14 cellular contexts compared by ENCODE assay signal in the genomic region with DNA sequence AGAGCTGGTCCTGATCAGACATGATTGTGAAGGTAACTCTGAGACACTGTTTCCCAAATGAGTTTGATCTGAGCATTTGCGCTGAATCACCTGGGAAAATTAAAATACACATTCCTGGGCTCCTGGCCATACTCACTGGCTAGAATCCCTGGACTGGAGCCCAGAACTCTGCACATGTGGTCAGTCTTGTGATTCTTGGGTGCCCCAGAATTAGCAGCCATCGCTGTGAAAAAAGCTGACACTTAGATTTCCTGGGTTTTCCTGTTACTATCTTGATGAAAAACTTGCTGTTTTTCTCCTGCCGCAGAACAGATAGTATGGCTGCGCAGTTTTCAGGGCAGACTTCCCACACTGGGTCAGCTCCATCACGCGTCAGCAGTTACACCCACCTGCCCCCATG. TPM values are rescaled to one million over a fixed set of nuclear protein-coding genes. Genes with fewer than 3 reads are reported as not detected.
DNase-seq lines count a peak whose midpoint lies in the region; FAIRE-seq and TF ChIP-seq lines count a peak whose summit lies in the region.
"Had no signal": no experiment of that assay in that cellular context is flagged by ENCODE, and none has a peak within 500 bp of the region (broad histone marks: within the 10 kb centered on the region; RNA-seq: fewer than 3 reads in every experiment).

No MANE protein-coding gene starts in this region.

- peak overlapping the region in 1 of 2 donors; percentile 67 for H3K9ac ChIP-seq in kidney (ENCODE audit: low read length in 2 of 2)

- H3K9me3 Mint-ChIP-seq in MCF 10A (ENCODE audit: unreplicated experiment): no peaks in the 10 kb centered on the region

- peak overlapping the region; percentile 25 for H3K4me3 Mint-ChIP-seq in MCF 10A (ENCODE audit: unreplicated experiment)

- no peaks in the 10 kb centered on the region for H3K9me3 ChIP-seq in kidney (ENCODE audit: control insufficient read depth in 1 of 2, low read length in 2 of 2)
- H3K9me3 ChIP-seq: lower lobe of right lung, thoracic aorta had no signal

- peaks cover 4 to 11% of the 10 kb centered on the region in 2 donors for H3K4me1 ChIP-seq in kidney (ENCODE audit: control insufficient read depth in 1 of 2, insufficient read depth in 1 of 2, low read depth in 1 of 2, low read length in 2 of 2)

- peak; percentile 30 for DNase-seq in NCI-H2029 (lab: John Stamatoyannopoulos, UW)
- DNase-seq in NCI-H2029 treated with DMSO at 0.1 percent for 48 hours (lab: John Stamatoyannopoulos, UW): no peak
- DNase-seq in MCF 10A (ENCODE audit: unreplicated experiment): peak; percentile 92
- no peak for DNase-seq in kidney
- no peak for DNase-seq in dedifferentiated amniotic fluid mesenchymal stem cell (ENCODE audit: extremely low spot score)
- no peak for DNase-seq in T-helper 2 cell
- DNase-seq in effector CD4-positive, alpha-beta T cell: no peak
- no peak for DNase-seq in DMS114 treated with DMSO at 0.1 percent for 48 hours (lab: John Stamatoyannopoulos, UW; ENCODE audit: unreplicated experiment)
- DNase-seq: effector CD8-positive, alpha-beta T cell; lower lobe of right lung; NCI-H524 treated with DMSO at 0.1 percent for 48 hours had no signal

- CTCF ChIA-PET in MCF 10A (lab: Yijun Ruan, JAX): interaction anchor here (0.6 to 1.9 kb wide), 7 partner anchors 39 to 808 kb away, joined by 3 to 7 read pairs (median 4); a partner anchor contains a TSS

- FAIRE-seq in kidney (lab: Jason Lieb, UNC): no peak
- FAIRE-seq: H54 had no signal

- TF ChIP-seq CTCF in MCF 10A (IDR thresholded peaks at IDR 0.05; ENCODE audit: unreplicated experiment) (no peak), kidney (IDR thresholded peaks at IDR 0.05; ENCODE audit: borderline replicate concordance, extremely low read depth, insufficient read depth) (no peak)

- H3K4me1 Mint-ChIP-seq in MCF 10A (ENCODE audit: insufficient read depth, unreplicated experiment): peaks cover 39% of the 10 kb centered on the region

- H3K36me3 ChIP-seq in kidney (ENCODE audit: control insufficient read depth in 1 of 2, insufficient read depth in 2 of 2, low read length in 2 of 2): no peaks in the 10 kb centered on the region
- H3K36me3 ChIP-seq: lower lobe of right lung, thoracic aorta had no signal

- POLR2A ChIA-PET in MCF 10A (lab: Yijun Ruan, JAX): interaction anchor here (0.7 to 4.7 kb wide), 6 partner anchors 21 to 124 kb away, joined by 3 to 18 read pairs (median 3); a partner anchor contains a TSS

- BruUV-seq in MCF 10A (replicated peaks; lab: Mats Ljungman, UMichigan): no TSS peak

- peak overlapping the region in 1 of 2 donors; percentile 47 for H3K4me3 ChIP-seq in kidney (ENCODE audit: low read length in 2 of 2)
- H3K4me3 ChIP-seq: lower lobe of right lung, thoracic aorta had no signal

- peaks cover 12% of the 10 kb centered on the region for H3K36me3 Mint-ChIP-seq in MCF 10A (ENCODE audit: insufficient read depth, unreplicated experiment)

- H3K27ac ChIP-seq in kidney (ENCODE audit: low read depth in 2 of 2, low read length in 2 of 2): peak overlapping the region; percentile 74 to 89
- H3K27ac ChIP-seq: lower lobe of right lung, thoracic aorta had no signal

- intact Hi-C loops in MCF 10A (cut with micrococcal nuclease) (no loop called here), kidney (cut with DNase I) (no loop called here)

- peaks cover 22% of the 10 kb centered on the region for H3K27me3 Mint-ChIP-seq in MCF 10A (ENCODE audit: insufficient read depth, unreplicated experiment)

- peak overlapping the region; percentile 89 for H3K27ac Mint-ChIP-seq in MCF 10A (ENCODE audit: low read depth, unreplicated experiment)

RNA-seq across cellular contexts. Expression of a gene that starts 24.6 kb away (rescaled TPM):
- total RNA-seq in MCF 10A (2022) (2.3 and 3.6 TPM in 2 replicates), kidney (0.82 TPM)
- polyA plus RNA-seq in kidney (ENCODE audit: insufficient read depth, low read depth, low replicate concordance): 47.0 TPM
- total RNA-seq: thoracic aorta had no signal

RNA-seq across cellular contexts. Expression of a gene that starts 39.6 kb away (rescaled TPM):
- 3.7 and 6.3 TPM in 2 replicates for total RNA-seq in MCF 10A (2022)
- 6.3 TPM for total RNA-seq in kidney
- 14.5 TPM for polyA plus RNA-seq in kidney (ENCODE audit: insufficient read depth, low read depth, low replicate concordance)

RNA-seq across cellular contexts. Expression of a gene that starts 50.0 kb away (rescaled TPM):
- total RNA-seq in MCF 10A (2022) (not detected in 2 replicates), kidney (not detected)
- 0.30 TPM for polyA plus RNA-seq in kidney (ENCODE audit: insufficient read depth, low read depth, low replicate concordance)
- total RNA-seq: A673, lower lobe of right lung, thoracic aorta had no signal

Comparison
In these comparisons a context has a peak if more than half of its experiments do, and no peak if none do; other contexts are left out.
1. DNase-seq: peak in NCI-H2029 (single experiment) and MCF 10A (single experiment); none in NCI-H2029 treated with DMSO at 0.1 percent for 48 hours (single experiment), kidney (single experiment), dedifferentiated amniotic fluid mesenchymal stem cell (single experiment), T-helper 2 cell (0 of 5), effector CD4-positive, alpha-beta T cell (single experiment) and DMS114 treated with DMSO at 0.1 percent for 48 hours (single experiment).